Comparison of ENCODE assay signal across 15 cellular contexts in genomic region chr2:46065152-46065551, GRCh38.
DNase-seq lines count a peak whose midpoint lies in the region; ATAC-seq and TF ChIP-seq lines count a peak whose summit lies in the region.
"Had no signal": no experiment of that assay in that cellular context is flagged by ENCODE, and none has a peak within 500 bp of the region (broad histone marks: within the 10 kb centered on the region; RNA-seq: fewer than 3 reads in every experiment).

No MANE protein-coding gene starts in this region.

- H3K4me2 ChIP-seq in BLaER1 (peak overlapping the region; percentile 55), mesenchymal stem cell (ENCODE audit: low read length, poor library complexity, severe bottlenecking) (no peak overlapping the region)

- no peak for DNase-seq in HFFc6
- DNase-seq in chondrocyte (ENCODE audit: low spot score) = no peak
- DNase-seq in mesenchymal stem cell = peak; percentile 64
- no peak for DNase-seq in Calu3
- no peak for DNase-seq in WERI-Rb-1
- DNase-seq in SKM-1 (lab: John Stamatoyannopoulos, UW; ENCODE audit: unreplicated experiment) = no peak
- DNase-seq: CD4-positive, alpha-beta T cell; DMS53; GOT3; KBM-7; NCI-H146; NCI-H2081 treated with DMSO at 0.1 percent for 48 hours; NCI-H510A treated with DMSO at 0.1 percent for 48 hours had no signal

- no peak overlapping the region for H2BK12ac ChIP-seq in mesenchymal stem cell (ENCODE audit: low read length in 2 of 2)

- peaks cover 1% of the 10 kb centered on the region for H3K79me1 ChIP-seq in mesenchymal stem cell (replicated peaks; ENCODE audit: low read length, poor library complexity, severe bottlenecking)

- H4K91ac ChIP-seq in mesenchymal stem cell (ENCODE audit: low read length) = no peak overlapping the region

- H3K27me3 Mint-ChIP-seq in HFFc6 (ENCODE audit: insufficient read depth) = no peaks in the 10 kb centered on the region
- H3K27me3 Mint-ChIP-seq in chondrocyte (ENCODE audit: low read depth) = no peaks in the 10 kb centered on the region
- no peaks in the 10 kb centered on the region for H3K27me3 Mint-ChIP-seq in Calu3 (ENCODE audit: unreplicated experiment)
- H3K27me3 Mint-ChIP-seq: CD4-positive, alpha-beta T cell had no signal

- no peak overlapping the region for H3K4ac ChIP-seq in mesenchymal stem cell (ENCODE audit: low read depth in 1 of 2, low read length in 2 of 2)

- no peak overlapping the region for H2BK5ac ChIP-seq in mesenchymal stem cell (ENCODE audit: low read depth, low read length, poor library complexity, severe bottlenecking)

- no peak overlapping the region for H2BK120ac ChIP-seq in mesenchymal stem cell (ENCODE audit: low read depth, low read length)

- no peak overlapping the region for H3K18ac ChIP-seq in mesenchymal stem cell (ENCODE audit: low read depth in 1 of 2, low read length in 2 of 2)

- H3K36me3 Mint-ChIP-seq in HFFc6 (ENCODE audit: low read depth) (no peaks in the 10 kb centered on the region), chondrocyte (ENCODE audit: low read depth) (no peaks in the 10 kb centered on the region), Calu3 (ENCODE audit: insufficient read depth, unreplicated experiment) (peaks cover 7% of the 10 kb centered on the region)

- no peak overlapping the region for H2AFZ ChIP-seq in mesenchymal stem cell (ENCODE audit: low read depth, low read length)

- BruUV-seq in Calu3 (replicated peaks; lab: Mats Ljungman, UMichigan) = no TSS peak

- H3K9me3 Mint-ChIP-seq in HFFc6 (no peaks in the 10 kb centered on the region), chondrocyte (ENCODE audit: low read depth) (no peaks in the 10 kb centered on the region), Calu3 (ENCODE audit: low read depth, unreplicated experiment) (no peaks in the 10 kb centered on the region)
- H3K9me3 Mint-ChIP-seq: CD4-positive, alpha-beta T cell had no signal

- peaks cover 60% of the 10 kb centered on the region for H3K36me3 ChIP-seq in BLaER1
- H3K36me3 ChIP-seq in mesenchymal stem cell (ENCODE audit: control insufficient read depth in 1 of 2, insufficient read depth in 2 of 2, low read depth in 1 of 2, low read length in 2 of 2) = no peaks in the 10 kb centered on the region
- no peaks in the 10 kb centered on the region for H3K36me3 ChIP-seq in WERI-Rb-1

- H4K8ac ChIP-seq in mesenchymal stem cell (ENCODE audit: low read length) = no peak overlapping the region

- ATAC-seq in GM18520 (IDR thresholded peaks at IDR 0.05; ENCODE audit: unreplicated experiment) = no peak

- H3K9ac ChIP-seq in BLaER1 = no peak overlapping the region
- no peak overlapping the region for H3K9ac ChIP-seq in mesenchymal stem cell (ENCODE audit: low read length)

- H3K27me3 ChIP-seq in BLaER1 (no peaks in the 10 kb centered on the region), mesenchymal stem cell (ENCODE audit: control insufficient read depth in 1 of 2, insufficient read depth in 1 of 2, low read length in 2 of 2) (no peaks in the 10 kb centered on the region), WERI-Rb-1 (ENCODE audit: insufficient read depth, low read depth, severe bottlenecking) (no peaks in the 10 kb centered on the region)

- no peak overlapping the region for H3K4me3 Mint-ChIP-seq in HFFc6
- H3K4me3 Mint-ChIP-seq in chondrocyte (ENCODE audit: unreplicated experiment) = no peak overlapping the region
- H3K4me3 Mint-ChIP-seq in Calu3 (ENCODE audit: low read depth, unreplicated experiment) = no peak overlapping the region
- H3K4me3 Mint-ChIP-seq: CD4-positive, alpha-beta T cell had no signal

- H3K27ac ChIP-seq in BLaER1 (peak overlapping the region; percentile 28; the same call in 1 of the 2 replicates), mesenchymal stem cell (ENCODE audit: low read length, poor library complexity, severe bottlenecking) (no peak overlapping the region), WERI-Rb-1 (no peak overlapping the region)

- no peaks in the 10 kb centered on the region; the same call in none of the 2 replicates for H4K20me1 ChIP-seq in BLaER1

- no peak overlapping the region for H2AK5ac ChIP-seq in mesenchymal stem cell (ENCODE audit: low read length, severe bottlenecking)

- peaks cover 43% of the 10 kb centered on the region for H3K4me1 ChIP-seq in BLaER1
- H3K4me1 ChIP-seq in mesenchymal stem cell (ENCODE audit: control insufficient read depth, insufficient read depth, low read depth, low read length) = peaks cover 11% of the 10 kb centered on the region

- intact Hi-C loops in Calu3 (cut with micrococcal nuclease; ENCODE audit: unreplicated experiment) = loop anchor here (10.0 kb wide), 1 partner anchor 100 kb away; no protein-coding TSS in a partner anchor

- WGBS in mesenchymal stem cell = 67% methylated on average over 1 of the region's 4 CpGs

- H3K14ac ChIP-seq in mesenchymal stem cell (ENCODE audit: low read length in 2 of 2) = no peak overlapping the region

- CTCF ChIA-PET in Calu3 (lab: Charles Lee) = no interaction called here

- H3K4me1 Mint-ChIP-seq in HFFc6 (ENCODE audit: low read depth) (peaks cover 65% of the 10 kb centered on the region), chondrocyte (ENCODE audit: low read depth) (peaks cover 45% of the 10 kb centered on the region), Calu3 (ENCODE audit: low read depth, unreplicated experiment) (peaks cover 27% of the 10 kb centered on the region)

- TF ChIP-seq CTCF in HFFc6 (IDR thresholded peaks at IDR 0.05) = no peak
- TF ChIP-seq CTCF in chondrocyte (IDR thresholded peaks at IDR 0.05) = no peak
- no peak for TF ChIP-seq CTCF in Calu3 (IDR thresholded peaks at IDR 0.05; ENCODE audit: unreplicated experiment)
- no peak for TF ChIP-seq CTCF in WERI-Rb-1 (IDR thresholded peaks at IDR 0.05; ENCODE audit: low read depth, low read length)

- no peak overlapping the region for H3K23ac ChIP-seq in mesenchymal stem cell (ENCODE audit: low read length in 2 of 2)

- peak overlapping the region; percentile 58 for H3K27ac Mint-ChIP-seq in HFFc6
- peak overlapping the region; percentile 12 for H3K27ac Mint-ChIP-seq in chondrocyte (ENCODE audit: unreplicated experiment)
- no peak overlapping the region for H3K27ac Mint-ChIP-seq in Calu3 (ENCODE audit: unreplicated experiment)
- H3K27ac Mint-ChIP-seq: CD4-positive, alpha-beta T cell had no signal

- H3K4me3 ChIP-seq in BLaER1 (no peak overlapping the region), mesenchymal stem cell (ENCODE audit: insufficient read depth in 1 of 2, low read depth in 1 of 2, low read length in 2 of 2) (no peak overlapping the region), WERI-Rb-1 (ENCODE audit: low read depth, low read length) (no peak overlapping the region)

- no peaks in the 10 kb centered on the region for H3K9me3 ChIP-seq in BLaER1
- no peaks in the 10 kb centered on the region for H3K9me3 ChIP-seq in mesenchymal stem cell (ENCODE audit: control insufficient read depth, low read length)
- no peaks in the 10 kb centered on the region for H3K9me3 ChIP-seq in WERI-Rb-1 (ENCODE audit: severe bottlenecking)

- H2BK15ac ChIP-seq in mesenchymal stem cell (ENCODE audit: low read depth, poor library complexity, severe bottlenecking) = no peak overlapping the region
